In genomic region chr7:31478018-31478417, GRCh38 we compare ENCODE assay signal across 1 cellular context.
TF ChIP-seq lines count a peak whose summit lies in the region.

No MANE protein-coding gene starts in this region.

TF ChIP-seq in GM23338, 12 proteins besides CTCF, POLR2A, EP300 and RAD21:
- TF ChIP-seq, protein P1, sequence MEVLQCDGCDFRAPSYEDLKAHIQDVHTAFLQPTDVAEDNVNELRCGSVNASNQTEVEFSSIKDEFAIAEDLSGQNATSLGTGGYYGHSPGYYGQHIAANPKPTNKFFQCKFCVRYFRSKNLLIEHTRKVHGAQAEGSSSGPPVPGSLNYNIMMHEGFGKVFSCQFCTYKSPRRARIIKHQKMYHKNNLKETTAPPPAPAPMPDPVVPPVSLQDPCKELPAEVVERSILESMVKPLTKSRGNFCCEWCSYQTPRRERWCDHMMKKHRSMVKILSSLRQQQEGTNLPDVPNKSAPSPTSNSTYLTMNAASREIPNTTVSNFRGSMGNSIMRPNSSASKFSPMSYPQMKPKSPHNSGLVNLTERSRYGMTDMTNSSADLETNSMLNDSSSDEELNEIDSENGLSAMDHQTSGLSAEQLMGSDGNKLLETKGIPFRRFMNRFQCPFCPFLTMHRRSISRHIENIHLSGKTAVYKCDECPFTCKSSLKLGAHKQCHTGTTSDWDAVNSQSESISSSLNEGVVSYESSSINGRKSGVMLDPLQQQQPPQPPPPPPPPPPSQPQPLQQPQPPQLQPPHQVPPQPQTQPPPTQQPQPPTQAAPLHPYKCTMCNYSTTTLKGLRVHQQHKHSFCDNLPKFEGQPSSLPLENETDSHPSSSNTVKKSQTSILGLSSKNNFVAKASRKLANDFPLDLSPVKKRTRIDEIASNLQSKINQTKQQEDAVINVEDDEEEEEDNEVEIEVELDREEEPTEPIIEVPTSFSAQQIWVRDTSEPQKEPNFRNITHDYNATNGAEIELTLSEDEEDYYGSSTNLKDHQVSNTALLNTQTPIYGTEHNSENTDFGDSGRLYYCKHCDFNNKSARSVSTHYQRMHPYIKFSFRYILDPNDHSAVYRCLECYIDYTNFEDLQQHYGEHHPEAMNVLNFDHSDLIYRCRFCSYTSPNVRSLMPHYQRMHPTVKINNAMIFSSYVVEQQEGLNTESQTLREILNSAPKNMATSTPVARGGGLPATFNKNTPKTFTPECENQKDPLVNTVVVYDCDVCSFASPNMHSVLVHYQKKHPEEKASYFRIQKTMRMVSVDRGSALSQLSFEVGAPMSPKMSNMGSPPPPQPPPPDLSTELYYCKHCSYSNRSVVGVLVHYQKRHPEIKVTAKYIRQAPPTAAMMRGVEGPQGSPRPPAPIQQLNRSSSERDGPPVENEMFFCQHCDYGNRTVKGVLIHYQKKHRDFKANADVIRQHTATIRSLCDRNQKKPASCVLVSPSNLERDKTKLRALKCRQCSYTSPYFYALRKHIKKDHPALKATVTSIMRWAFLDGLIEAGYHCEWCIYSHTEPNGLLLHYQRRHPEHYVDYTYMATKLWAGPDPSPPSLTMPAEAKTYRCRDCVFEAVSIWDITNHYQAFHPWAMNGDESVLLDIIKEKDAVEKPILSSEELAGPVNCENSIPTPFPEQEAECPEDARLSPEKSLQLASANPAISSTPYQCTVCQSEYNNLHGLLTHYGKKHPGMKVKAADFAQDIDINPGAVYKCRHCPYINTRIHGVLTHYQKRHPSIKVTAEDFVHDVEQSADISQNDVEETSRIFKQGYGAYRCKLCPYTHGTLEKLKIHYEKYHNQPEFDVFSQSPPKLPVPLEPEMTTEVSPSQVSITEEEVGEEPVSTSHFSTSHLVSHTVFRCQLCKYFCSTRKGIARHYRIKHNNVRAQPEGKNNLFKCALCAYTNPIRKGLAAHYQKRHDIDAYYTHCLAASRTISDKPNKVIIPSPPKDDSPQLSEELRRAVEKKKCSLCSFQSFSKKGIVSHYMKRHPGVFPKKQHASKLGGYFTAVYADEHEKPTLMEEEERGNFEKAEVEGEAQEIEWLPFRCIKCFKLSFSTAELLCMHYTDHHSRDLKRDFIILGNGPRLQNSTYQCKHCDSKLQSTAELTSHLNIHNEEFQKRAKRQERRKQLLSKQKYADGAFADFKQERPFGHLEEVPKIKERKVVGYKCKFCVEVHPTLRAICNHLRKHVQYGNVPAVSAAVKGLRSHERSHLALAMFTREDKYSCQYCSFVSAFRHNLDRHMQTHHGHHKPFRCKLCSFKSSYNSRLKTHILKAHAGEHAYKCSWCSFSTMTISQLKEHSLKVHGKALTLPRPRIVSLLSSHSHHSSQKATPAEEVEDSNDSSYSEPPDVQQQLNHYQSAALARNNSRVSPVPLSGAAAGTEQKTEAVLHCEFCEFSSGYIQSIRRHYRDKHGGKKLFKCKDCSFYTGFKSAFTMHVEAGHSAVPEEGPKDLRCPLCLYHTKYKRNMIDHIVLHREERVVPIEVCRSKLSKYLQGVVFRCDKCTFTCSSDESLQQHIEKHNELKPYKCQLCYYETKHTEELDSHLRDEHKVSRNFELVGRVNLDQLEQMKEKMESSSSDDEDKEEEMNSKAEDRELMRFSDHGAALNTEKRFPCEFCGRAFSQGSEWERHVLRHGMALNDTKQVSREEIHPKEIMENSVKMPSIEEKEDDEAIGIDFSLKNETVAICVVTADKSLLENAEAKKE (CRISPR knock-in tag; IDR thresholded peaks at IDR 0.05) = peak; percentile 95
- TF ChIP-seq NANOG (IDR thresholded peaks at IDR 0.05; ENCODE audit: borderline replicate concordance) = peak; percentile 6; the same call in 1 of the 2 replicates
- no peak for TF ChIP-seq JUNB (IDR thresholded peaks at IDR 0.05; ENCODE audit: unreplicated experiment)
